1 cellular context compared by ENCODE assay signal in the genomic region with DNA sequence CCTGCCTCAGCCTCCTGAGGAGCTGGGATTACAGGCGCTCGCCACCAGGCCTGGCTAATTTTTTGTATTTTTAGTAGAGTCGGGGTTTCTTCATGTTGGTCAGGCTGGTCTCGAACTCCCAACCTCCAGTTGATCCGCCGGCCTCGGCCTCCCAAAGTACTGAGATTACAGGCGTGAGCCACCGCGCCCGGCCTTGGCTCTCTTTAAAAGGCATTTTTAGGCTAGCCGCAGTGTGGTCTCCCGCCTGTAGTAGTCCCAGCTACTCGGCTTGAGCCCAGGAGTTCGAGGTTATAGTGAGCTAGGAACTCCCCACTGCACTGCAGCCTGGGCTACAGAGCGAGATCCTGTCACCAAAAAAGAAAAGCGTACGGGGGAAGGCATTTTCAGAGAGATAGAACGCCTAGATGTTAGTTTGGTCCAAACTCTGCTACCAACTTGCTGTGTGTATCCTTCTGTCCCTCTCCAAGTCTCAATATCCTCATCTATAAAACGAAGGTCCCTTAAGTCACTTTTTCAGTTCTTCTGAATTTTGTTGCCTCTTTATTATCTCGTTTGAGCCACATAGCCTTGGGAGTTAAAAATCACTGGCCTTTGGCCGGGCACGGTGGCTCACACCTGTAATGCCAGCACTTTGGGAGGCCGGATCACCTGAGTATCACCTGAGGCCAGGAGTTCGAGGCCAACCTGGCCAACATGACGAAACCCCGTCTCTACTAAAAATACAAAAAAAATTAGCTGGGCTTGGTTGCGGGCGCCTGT.
TF ChIP-seq lines count a peak whose summit lies in the region.

No MANE protein-coding gene starts in this region.

TF ChIP-seq in endothelial cell of umbilical vein, 7 proteins besides CTCF, POLR2A, EP300 and RAD21:
- TF ChIP-seq JUN (IDR thresholded peaks at IDR 0.05; ENCODE audit: borderline replicate concordance, insufficient read depth, insufficient read length, low read depth) (no peak), POLR2AphosphoS5 (IDR thresholded peaks at IDR 0.05; ENCODE audit: insufficient read depth, low read depth, low read length) (no peak), FOS (IDR thresholded peaks at IDR 0.05; ENCODE audit: borderline replicate concordance, insufficient read depth, low read length) (no peak)
